Comparison of ENCODE assay signal across 10 cellular contexts in the genomic region with DNA sequence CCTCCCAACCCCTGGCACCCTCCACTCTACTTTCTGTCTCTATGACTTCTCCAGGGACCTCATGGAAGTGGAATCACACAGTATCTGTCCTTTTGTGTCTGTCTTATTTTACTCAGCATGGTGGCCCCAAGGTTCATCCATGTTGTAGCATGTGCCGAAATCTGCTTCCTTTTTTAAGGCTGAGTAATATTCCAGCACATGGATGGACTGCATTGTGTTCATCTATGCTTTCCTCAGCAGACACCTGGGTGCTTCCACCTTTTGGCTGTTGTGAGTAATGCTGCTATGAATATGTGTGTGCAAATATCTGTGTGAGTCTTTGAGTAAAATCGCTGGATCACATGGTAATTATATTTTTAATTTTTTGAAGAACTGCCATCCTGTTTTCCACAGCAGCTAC. TPM values are rescaled to one million over a fixed set of nuclear protein-coding genes. Genes with fewer than 3 reads are reported as not detected.
DNase-seq lines count a peak whose midpoint lies in the region; ATAC-seq, FAIRE-seq and TF ChIP-seq lines count a peak whose summit lies in the region.
"Had no signal": no experiment of that assay in that cellular context is flagged by ENCODE, and none has a peak within 500 bp of the region (broad histone marks: within the 10 kb centered on the region; RNA-seq: fewer than 3 reads in every experiment).

No MANE protein-coding gene starts in this region.

- no peak overlapping the region for H4K91ac ChIP-seq in mesenchymal stem cell (ENCODE audit: low read length)

- H3K79me1 ChIP-seq in mesenchymal stem cell (replicated peaks; ENCODE audit: low read length, poor library complexity, severe bottlenecking), result peaks cover 17% of the 10 kb centered on the region

- H2BK12ac ChIP-seq in mesenchymal stem cell (ENCODE audit: low read length in 2 of 2), result peak overlapping the region in 1 of 2 experiments; percentile 16

- no peak for TF ChIP-seq POLR2A in suprapubic skin (IDR thresholded peaks at IDR 0.05)

- no peak overlapping the region for H3K4me2 ChIP-seq in mesenchymal stem cell (ENCODE audit: low read length, poor library complexity, severe bottlenecking)

- H3K27ac Mint-ChIP-seq in CD8-positive, alpha-beta T cell, result peak overlapping the region; percentile 76
- H3K27ac Mint-ChIP-seq in activated T-helper 2 cell treated with anti-CD3 and anti-CD28 coated beads, Interferon-gamma antibody, Interleukin-2, Interleukin-4, amounts not matched to agents 10 μg/mL and 5 μg/mL and 100 μg/mL, durations not matched to agents 14 hours and 24 hours and 36 hours, result peak overlapping the region; percentile 38

- CTCF ChIA-PET in CD8-positive, alpha-beta T cell (lab: Charles Lee), result interaction anchor here (0.6 to 1.9 kb wide), 14 partner anchors 11 to 322 kb away, joined by 3 to 7 read pairs (median 4); a partner anchor contains a TSS

- H2AK5ac ChIP-seq in mesenchymal stem cell (ENCODE audit: low read length, severe bottlenecking), result no peak overlapping the region

- no peak overlapping the region for H3K23ac ChIP-seq in mesenchymal stem cell (ENCODE audit: low read length in 2 of 2)

- H2AFZ ChIP-seq in mesenchymal stem cell (ENCODE audit: low read depth, low read length), result no peak overlapping the region

- H3K27me3 Mint-ChIP-seq in CD8-positive, alpha-beta T cell (ENCODE audit: low read depth), result no peaks in the 10 kb centered on the region
- no peaks in the 10 kb centered on the region for H3K27me3 Mint-ChIP-seq in activated T-helper 2 cell treated with anti-CD3 and anti-CD28 coated beads, Interferon-gamma antibody, Interleukin-2, Interleukin-4, amounts not matched to agents 10 μg/mL and 5 μg/mL and 100 μg/mL, durations not matched to agents 14 hours and 24 hours and 36 hours (ENCODE audit: low read depth)

- H3K9me3 ChIP-seq in CD8-positive, alpha-beta T cell (ENCODE audit: low read length), result no peaks in the 10 kb centered on the region
- H3K9me3 ChIP-seq in mesenchymal stem cell (ENCODE audit: control insufficient read depth, low read length) (no peaks in the 10 kb centered on the region), suprapubic skin (no peaks in the 10 kb centered on the region)
- H3K9me3 ChIP-seq: prostate gland had no signal

- H3K4me1 Mint-ChIP-seq in CD8-positive, alpha-beta T cell (ENCODE audit: low read depth), result peaks cover 56% of the 10 kb centered on the region
- H3K4me1 Mint-ChIP-seq in activated T-helper 2 cell treated with anti-CD3 and anti-CD28 coated beads, Interferon-gamma antibody, Interleukin-2, Interleukin-4, amounts not matched to agents 10 μg/mL and 5 μg/mL and 100 μg/mL, durations not matched to agents 14 hours and 24 hours and 36 hours (ENCODE audit: low read depth), result peaks cover 25% of the 10 kb centered on the region

- no peak for DNase-seq in CD8-positive, alpha-beta T cell
- DNase-seq in GM19239 (ENCODE audit: insufficient read length, low spot score) (no peak), mesenchymal stem cell (no peak), NCI-H1417 treated with DMSO at 0.1 percent for 48 hours (lab: John Stamatoyannopoulos, UW) (no peak), suprapubic skin (ENCODE audit: low spot score in 2 of 2) (no peak)
- DNase-seq in activated T-helper 2 cell treated with anti-CD3 and anti-CD28 coated beads, Interferon-gamma antibody, Interleukin-2, Interleukin-4, amounts not matched to agents 10 μg/mL and 5 μg/mL and 100 μg/mL, durations not matched to agents 14 hours and 24 hours and 36 hours (ENCODE audit: low spot score), result no peak

- H2BK15ac ChIP-seq in mesenchymal stem cell (ENCODE audit: low read depth, poor library complexity, severe bottlenecking), result no peak overlapping the region

- H3K14ac ChIP-seq in mesenchymal stem cell (ENCODE audit: low read length in 2 of 2), result no peak overlapping the region

- peak overlapping the region in 1 of 2 experiments; percentile 15 for H3K4ac ChIP-seq in mesenchymal stem cell (ENCODE audit: low read depth in 1 of 2, low read length in 2 of 2)

- intact Hi-C loops in CD8-positive, alpha-beta T cell (cut with DNase I, micrococcal nuclease), result loop anchor here (2.0 to 5.0 kb wide), 2 partner anchors 226 to 286 kb away; a partner anchor contains a TSS
- intact Hi-C loops in activated T-helper 2 cell treated with anti-CD3 and anti-CD28 coated beads, Interferon-gamma antibody, Interleukin-2, Interleukin-4, amounts not matched to agents 10 μg/mL and 5 μg/mL and 100 μg/mL, durations not matched to agents 14 hours and 24 hours and 36 hours (cut with micrococcal nuclease), result no loop called here

- H3K27ac ChIP-seq in CD8-positive, alpha-beta T cell (ENCODE audit: low read depth, low read length), result no peak overlapping the region
- H3K27ac ChIP-seq in mesenchymal stem cell (ENCODE audit: low read length, poor library complexity, severe bottlenecking) (no peak overlapping the region), suprapubic skin (no peak overlapping the region)
- H3K27ac ChIP-seq: prostate gland had no signal

- peak overlapping the region; percentile 6 for H3K9ac ChIP-seq in mesenchymal stem cell (ENCODE audit: low read length)

- peak overlapping the region; percentile 58 for H3K4me3 Mint-ChIP-seq in CD8-positive, alpha-beta T cell
- peak overlapping the region; percentile 45 for H3K4me3 Mint-ChIP-seq in activated T-helper 2 cell treated with anti-CD3 and anti-CD28 coated beads, Interferon-gamma antibody, Interleukin-2, Interleukin-4, amounts not matched to agents 10 μg/mL and 5 μg/mL and 100 μg/mL, durations not matched to agents 14 hours and 24 hours and 36 hours (ENCODE audit: low read depth)

- no peaks in the 10 kb centered on the region for H3K36me3 ChIP-seq in CD8-positive, alpha-beta T cell (ENCODE audit: insufficient read depth, low read length)
- peaks cover 0 to 8% of the 10 kb centered on the region in 2 experiments for H3K36me3 ChIP-seq in mesenchymal stem cell (ENCODE audit: control insufficient read depth in 1 of 2, insufficient read depth in 2 of 2, low read depth in 1 of 2, low read length in 2 of 2)
- H3K36me3 ChIP-seq in suprapubic skin, result no peaks in the 10 kb centered on the region
- H3K36me3 ChIP-seq: prostate gland had no signal

- H3K36me3 Mint-ChIP-seq in CD8-positive, alpha-beta T cell, result no peaks in the 10 kb centered on the region
- H3K36me3 Mint-ChIP-seq in activated T-helper 2 cell treated with anti-CD3 and anti-CD28 coated beads, Interferon-gamma antibody, Interleukin-2, Interleukin-4, amounts not matched to agents 10 μg/mL and 5 μg/mL and 100 μg/mL, durations not matched to agents 14 hours and 24 hours and 36 hours (ENCODE audit: low read depth), result peaks cover 4% of the 10 kb centered on the region

- TF ChIP-seq CTCF in CD8-positive, alpha-beta T cell (IDR thresholded peaks at IDR 0.05), result no peak
- no peak for TF ChIP-seq CTCF in suprapubic skin (IDR thresholded peaks at IDR 0.05)

- TF ChIP-seq EP300 in suprapubic skin (IDR thresholded peaks at IDR 0.05), result no peak

- no peak overlapping the region for H3K4me3 ChIP-seq in CD8-positive, alpha-beta T cell (ENCODE audit: low read depth, low read length)
- H3K4me3 ChIP-seq in mesenchymal stem cell (ENCODE audit: insufficient read depth in 1 of 2, low read depth in 1 of 2, low read length in 2 of 2) (no peak overlapping the region), suprapubic skin (no peak overlapping the region)
- H3K4me3 ChIP-seq: prostate gland had no signal

- H2BK5ac ChIP-seq in mesenchymal stem cell (ENCODE audit: low read depth, low read length, poor library complexity, severe bottlenecking), result no peak overlapping the region

- POLR2A ChIA-PET in CD8-positive, alpha-beta T cell (lab: Charles Lee), result no interaction called here

- no peaks in the 10 kb centered on the region for H3K9me3 Mint-ChIP-seq in CD8-positive, alpha-beta T cell
- no peaks in the 10 kb centered on the region for H3K9me3 Mint-ChIP-seq in activated T-helper 2 cell treated with anti-CD3 and anti-CD28 coated beads, Interferon-gamma antibody, Interleukin-2, Interleukin-4, amounts not matched to agents 10 μg/mL and 5 μg/mL and 100 μg/mL, durations not matched to agents 14 hours and 24 hours and 36 hours

- no peak overlapping the region for H4K8ac ChIP-seq in mesenchymal stem cell (ENCODE audit: low read length)

- H3K27me3 ChIP-seq in CD8-positive, alpha-beta T cell (ENCODE audit: insufficient read depth, low read length), result no peaks in the 10 kb centered on the region
- peaks cover 11 to 18% of the 10 kb centered on the region in 2 experiments for H3K27me3 ChIP-seq in mesenchymal stem cell (ENCODE audit: control insufficient read depth in 1 of 2, insufficient read depth in 1 of 2, low read length in 2 of 2)
- H3K27me3 ChIP-seq in suprapubic skin, result peaks cover 3% of the 10 kb centered on the region

- no peak overlapping the region for H3K18ac ChIP-seq in mesenchymal stem cell (ENCODE audit: low read depth in 1 of 2, low read length in 2 of 2)

- no peak for ATAC-seq in CD8-positive, alpha-beta T cell
- ATAC-seq in GM19328 (IDR thresholded peaks at IDR 0.05; ENCODE audit: unreplicated experiment), result no peak
- ATAC-seq in GM18867 (IDR thresholded peaks at IDR 0.05; ENCODE audit: unreplicated experiment), result no peak

- FAIRE-seq in GM19239 (lab: Jason Lieb, UNC), result peak; percentile 11
- FAIRE-seq: TTC549 had no signal

- no peak overlapping the region for H2BK120ac ChIP-seq in mesenchymal stem cell (ENCODE audit: low read depth, low read length)

- 100% methylated on average over 2 of the region's 2 CpGs for WGBS in mesenchymal stem cell
- WGBS in suprapubic skin, result 96% methylated on average over 2 of the region's 2 CpGs

- H3K4me1 ChIP-seq in CD8-positive, alpha-beta T cell (ENCODE audit: insufficient read depth, low read length), result peaks cover 69% of the 10 kb centered on the region
- H3K4me1 ChIP-seq in mesenchymal stem cell (ENCODE audit: control insufficient read depth, insufficient read depth, low read depth, low read length), result peaks cover 57% of the 10 kb centered on the region
- H3K4me1 ChIP-seq in suprapubic skin, result peaks cover 67% of the 10 kb centered on the region

RNA-seq across cellular contexts. Expression of a gene that starts 1.6 kb away (rescaled TPM):
- total RNA-seq in CD8-positive, alpha-beta T cell, result 10 to 100 TPM; 85.1 to 87.8 TPM
- total RNA-seq in activated T-helper 2 cell treated with anti-CD3 and anti-CD28 coated beads, Interferon-gamma antibody, Interleukin-2, Interleukin-4, amounts not matched to agents 10 μg/mL and 5 μg/mL and 100 μg/mL, durations not matched to agents 14 hours and 24 hours and 36 hours, result 156 and 158 TPM in 2 replicates
- 61.3 TPM for polyA plus RNA-seq in mesenchymal stem cell (2013, experiment 1 of 2)
- polyA plus RNA-seq in mesenchymal stem cell (2013, experiment 2 of 2), result 59.9 TPM
- total RNA-seq in suprapubic skin, result 100 to 1,000 TPM in 3 of 4 donors, 10 to 100 TPM in 1; 92.8 to 121 (median 117) TPM

RNA-seq across cellular contexts. Expression of a gene that starts 12.6 kb away (rescaled TPM):
- not detected for total RNA-seq in CD8-positive, alpha-beta T cell
- total RNA-seq in activated T-helper 2 cell treated with anti-CD3 and anti-CD28 coated beads, Interferon-gamma antibody, Interleukin-2, Interleukin-4, amounts not matched to agents 10 μg/mL and 5 μg/mL and 100 μg/mL, durations not matched to agents 14 hours and 24 hours and 36 hours, result not detected in 2 replicates
- 0.03 TPM for polyA plus RNA-seq in mesenchymal stem cell (2013, experiment 1 of 2)
- 0.05 TPM for polyA plus RNA-seq in mesenchymal stem cell (2013, experiment 2 of 2)
- total RNA-seq in suprapubic skin, result not detected
- total RNA-seq: prostate gland had no signal

RNA-seq across cellular contexts. Expression of a gene that starts 36.6 kb away (rescaled TPM):
- total RNA-seq in CD8-positive, alpha-beta T cell, result not detected
- total RNA-seq in activated T-helper 2 cell treated with anti-CD3 and anti-CD28 coated beads, Interferon-gamma antibody, Interleukin-2, Interleukin-4, amounts not matched to agents 10 μg/mL and 5 μg/mL and 100 μg/mL, durations not matched to agents 14 hours and 24 hours and 36 hours, result not detected in 2 replicates
- not detected for polyA plus RNA-seq in mesenchymal stem cell (2013, experiment 1 of 2)
- polyA plus RNA-seq in mesenchymal stem cell (2013, experiment 2 of 2), result not detected
- total RNA-seq in suprapubic skin, result not detected
- total RNA-seq: prostate gland had no signal

RNA-seq across cellular contexts. Expression of a gene that starts 40.9 kb away (rescaled TPM):
- 10 to 100 TPM; 69.7 to 70.5 TPM for total RNA-seq in CD8-positive, alpha-beta T cell
- total RNA-seq in activated T-helper 2 cell treated with anti-CD3 and anti-CD28 coated beads, Interferon-gamma antibody, Interleukin-2, Interleukin-4, amounts not matched to agents 10 μg/mL and 5 μg/mL and 100 μg/mL, durations not matched to agents 14 hours and 24 hours and 36 hours, result 13.8 and 15.2 TPM in 2 replicates
- 10.7 TPM for polyA plus RNA-seq in mesenchymal stem cell (2013, experiment 1 of 2)
- polyA plus RNA-seq in mesenchymal stem cell (2013, experiment 2 of 2), result 9.1 TPM
- 10 to 100 TPM; 22.6 to 45.5 (median 27.3) TPM for total RNA-seq in suprapubic skin

RNA-seq across cellular contexts. Expression of a gene that starts 55.1 kb away (rescaled TPM):
- total RNA-seq in CD8-positive, alpha-beta T cell, result 1 to 10 TPM; 1.2 to 2.0 TPM
- 6.7 and 7.3 TPM in 2 replicates for total RNA-seq in activated T-helper 2 cell treated with anti-CD3 and anti-CD28 coated beads, Interferon-gamma antibody, Interleukin-2, Interleukin-4, amounts not matched to agents 10 μg/mL and 5 μg/mL and 100 μg/mL, durations not matched to agents 14 hours and 24 hours and 36 hours
- 0.21 TPM for polyA plus RNA-seq in mesenchymal stem cell (2013, experiment 1 of 2)
- 0.23 TPM for polyA plus RNA-seq in mesenchymal stem cell (2013, experiment 2 of 2)
- total RNA-seq in suprapubic skin, result 1 to 10 TPM; 2.5 to 4.2 (median 3.2) TPM
